16 cellular contexts compared by ENCODE assay signal in the genomic region with DNA sequence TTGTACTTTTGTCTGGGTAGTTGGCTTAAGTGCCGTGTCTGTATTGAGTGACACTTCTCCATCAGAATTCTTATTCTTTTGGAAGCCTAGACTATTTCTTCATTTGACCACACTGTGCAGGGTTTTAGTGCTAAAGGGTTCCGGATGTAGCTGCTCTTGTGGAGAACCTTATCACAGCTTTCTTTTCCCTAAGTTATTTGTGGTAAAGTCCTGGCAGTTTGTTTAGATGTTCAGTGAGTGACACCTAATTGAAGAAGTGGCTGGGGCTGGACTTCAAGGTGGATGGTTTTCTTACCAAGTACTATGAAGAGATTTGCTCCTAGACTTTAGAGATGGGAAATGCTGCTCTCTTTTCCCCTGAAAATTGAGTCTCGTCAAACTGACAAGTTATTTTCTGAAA.
"Had no signal": no experiment of that assay in that cellular context is flagged by ENCODE, and none has a peak within 500 bp of the region (broad histone marks: within the 10 kb centered on the region; RNA-seq: fewer than 3 reads in every experiment).

No MANE protein-coding gene starts in this region.

- DNase-seq: activated CD4-positive, alpha-beta memory T cell treated with anti-CD3 and anti-CD28 coated beads, Interleukin-2, amount 10 ng/mL, durations not matched to agents 7 days and 5 days; activated CD4-positive, alpha-beta T cell treated with anti-CD3 and anti-CD28 coated beads for 36 hours; activated effector memory CD4-positive, alpha-beta T cell treated with anti-CD3 and anti-CD28 coated beads, Interleukin-2, amount 50 U/mL, for 16 hours; activated T-cell treated with anti-CD3 and anti-CD28 coated beads, Interleukin-2, amount 50 U/mL, for 4 hours; amniotic stem cell; body of pancreas; caudate nucleus; foreskin melanocyte; immature natural killer cell; naive B cell; stimulated activated CD4-positive, alpha-beta T cell treated with anti-CD3 and anti-CD28 coated beads, Interleukin-4, amount 100 ng/mL, for 4 hours; stimulated activated CD8-positive, alpha-beta memory T cell treated with anti-CD3 and anti-CD28 coated beads, Interleukin-4, amount 100 ng/mL, for 48 hours; stimulated activated naive CD8-positive, alpha-beta T cell treated with anti-CD3 and anti-CD28 coated beads, Interleukin-15, Interleukin-2, amounts not matched to agents 100 U/mL and 50 U/mL, for 24 hours; T-helper 17 cell had no signal

- H3K27ac ChIP-seq: body of pancreas had no signal

- H3K4me3 ChIP-seq: body of pancreas, lung had no signal

- H3K9me3 ChIP-seq: body of pancreas had no signal

- ATAC-seq: activated CD4-positive, alpha-beta T cell treated with anti-CD3 and anti-CD28 coated beads for 36 hours; activated naive CD4-positive, alpha-beta T cell treated with anti-CD3 and anti-CD28 coated beads, Interleukin-2, amount 50 U/mL, for 72 hours; activated T-cell treated with anti-CD3 and anti-CD28 coated beads, Interleukin-2, amount 50 U/mL, for 4 hours; body of pancreas; stimulated activated naive CD8-positive, alpha-beta T cell treated with anti-CD3 and anti-CD28 coated beads, Interleukin-15, Interleukin-2, amounts not matched to agents 100 U/mL and 50 U/mL, for 24 hours; T-helper 17 cell had no signal

- H3K27me3 ChIP-seq: body of pancreas had no signal
